22 cellular contexts compared by ENCODE assay signal in the genomic region with DNA sequence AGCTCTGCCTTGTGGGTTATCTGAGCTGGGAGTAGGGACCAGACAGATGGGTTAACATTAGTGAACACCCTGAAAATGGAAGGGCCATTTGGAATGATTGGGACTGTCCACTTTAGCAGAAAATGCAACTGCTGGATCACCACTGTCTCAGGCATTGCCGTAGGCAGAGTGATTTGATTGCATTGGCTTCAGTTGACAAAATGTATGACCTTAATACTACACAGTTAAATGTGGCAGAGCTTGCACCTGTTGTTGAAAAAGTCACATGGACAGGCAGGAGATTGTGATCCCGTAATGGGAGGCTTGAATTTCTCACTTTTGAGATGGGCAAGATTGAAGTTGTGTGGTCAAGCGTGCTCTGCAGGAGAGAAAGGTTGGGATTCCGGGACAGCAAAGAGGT.
"Had no signal": no experiment of that assay in that cellular context is flagged by ENCODE, and none has a peak within 500 bp of the region (broad histone marks: within the 10 kb centered on the region; RNA-seq: fewer than 3 reads in every experiment).

No MANE protein-coding gene starts in this region.

- ATAC-seq: foreskin keratinocyte, gastroesophageal sphincter, heart left ventricle, left colon, left lung, left ventricle myocardium superior, lower lobe of right lung, mucosa of descending colon had no signal

- H3K4me3 ChIP-seq: coronary artery, dorsolateral prefrontal cortex, esophagus muscularis mucosa, gastroesophageal sphincter, heart left ventricle, hepatocyte, left lung, lower lobe of right lung, mucosa of descending colon had no signal

- DNase-seq: dermis blood vessel endothelial cell; dorsolateral prefrontal cortex; effector CD4-positive, alpha-beta T cell; effector memory CD4-positive, alpha-beta T cell; foreskin keratinocyte; heart left ventricle; hypothalamus; immature natural killer cell; islet precursor cell; kidney; kidney glomerular epithelial cell; left colon; left lung; left ventricle myocardium superior; lower lobe of right lung; mesenchymal stem cell; mucosa of descending colon had no signal

- H3K27me3 ChIP-seq: dorsolateral prefrontal cortex, esophagus muscularis mucosa, foreskin keratinocyte, gastroesophageal sphincter, heart left ventricle, hepatocyte, left lung had no signal

- H3K4me2 ChIP-seq: hepatocyte had no signal

- H3K9me3 ChIP-seq: esophagus muscularis mucosa, gastroesophageal sphincter, heart left ventricle, left lung, lower lobe of right lung, mucosa of descending colon had no signal

- H3K9me3 Mint-ChIP-seq: immature natural killer cell, mesothelial cell of epicardium had no signal

- H3K27ac Mint-ChIP-seq: immature natural killer cell, mesothelial cell of epicardium had no signal

- H3K79me2 ChIP-seq: hepatocyte had no signal

- H3K36me3 Mint-ChIP-seq: mesothelial cell of epicardium had no signal

- H3K4me1 Mint-ChIP-seq: immature natural killer cell had no signal

- H3K27ac ChIP-seq: coronary artery, dorsolateral prefrontal cortex, esophagus muscularis mucosa, foreskin keratinocyte, gastroesophageal sphincter, heart left ventricle, hepatocyte, left lung, lower lobe of right lung had no signal

- H2AFZ ChIP-seq: hepatocyte had no signal

- H3K4me1 ChIP-seq: esophagus muscularis mucosa, foreskin keratinocyte, gastroesophageal sphincter, heart left ventricle, left lung, lower lobe of right lung had no signal

- H3K4me3 Mint-ChIP-seq: immature natural killer cell, mesothelial cell of epicardium had no signal

- H3K36me3 ChIP-seq: esophagus muscularis mucosa, gastroesophageal sphincter, heart left ventricle, left lung, lower lobe of right lung had no signal
